9 cellular contexts compared by ENCODE assay signal in genomic region chr4:71026086-71026485, GRCh38. TPM values are rescaled to one million over a fixed set of nuclear protein-coding genes. Genes with fewer than 3 reads are reported as not detected.
DNase-seq lines count a peak whose midpoint lies in the region; ATAC-seq, FAIRE-seq and TF ChIP-seq lines count a peak whose summit lies in the region.
"Had no signal": no experiment of that assay in that cellular context is flagged by ENCODE, and none has a peak within 500 bp of the region (broad histone marks: within the 10 kb centered on the region; RNA-seq: fewer than 3 reads in every experiment).

No MANE protein-coding gene starts in this region.

- H3K9me3 Mint-ChIP-seq in activated CD4-positive, alpha-beta memory T cell treated with anti-CD3 and anti-CD28 coated beads, Interleukin-2, amount 10 ng/mL, durations not matched to agents 7 days and 5 days = no peaks in the 10 kb centered on the region

- FAIRE-seq in small intestine (lab: Jason Lieb, UNC) = peak; percentile 57

- H3K36me3 ChIP-seq in small intestine (ENCODE audit: control insufficient read depth in 2 of 2, insufficient read depth in 2 of 2, low read length in 2 of 2) = peaks cover 0 to 2% of the 10 kb centered on the region in 2 donors

- no peak overlapping the region for H3K27ac ChIP-seq in small intestine (ENCODE audit: low read depth in 1 of 2, low read length in 1 of 2)

- H3K4me3 ChIP-seq in fibroblast of villous mesenchyme (ENCODE audit: low read depth, low read length) = no peak overlapping the region
- no peak overlapping the region for H3K4me3 ChIP-seq in small intestine (ENCODE audit: low read depth in 1 of 2, low read length in 2 of 2)

- CTCF ChIA-PET in activated CD4-positive, alpha-beta memory T cell treated with anti-CD3 and anti-CD28 coated beads, Interleukin-2, amount 10 ng/mL, durations not matched to agents 7 days and 5 days (lab: Charles Lee) = no interaction called here

- TF ChIP-seq CTCF in fibroblast of villous mesenchyme (IDR thresholded peaks at IDR 0.05; ENCODE audit: insufficient read depth, low read depth, low read length) = no peak

- 37 to 59% (median 52%) methylated on average over 2 of the region's 2 CpGs for WGBS in small intestine, 3 donors

- POLR2A ChIA-PET in activated CD4-positive, alpha-beta memory T cell treated with anti-CD3 and anti-CD28 coated beads, Interleukin-2, amount 10 ng/mL, durations not matched to agents 7 days and 5 days (lab: Charles Lee) = no interaction called here

- peaks cover 69% of the 10 kb centered on the region for H3K36me3 Mint-ChIP-seq in activated CD4-positive, alpha-beta memory T cell treated with anti-CD3 and anti-CD28 coated beads, Interleukin-2, amount 10 ng/mL, durations not matched to agents 7 days and 5 days (ENCODE audit: low read depth)

- H3K9me3 ChIP-seq in small intestine (ENCODE audit: control insufficient read depth, low read depth) = no peaks in the 10 kb centered on the region

- no peak overlapping the region for H3K4me3 Mint-ChIP-seq in activated CD4-positive, alpha-beta memory T cell treated with anti-CD3 and anti-CD28 coated beads, Interleukin-2, amount 10 ng/mL, durations not matched to agents 7 days and 5 days

- DNase-seq in NCI-H510A (lab: John Stamatoyannopoulos, UW) (peak; percentile 2), NCI-H510A treated with DMSO at 0.1 percent for 48 hours (lab: John Stamatoyannopoulos, UW) (no peak), SHP77 treated with DMSO at 0.1 percent for 48 hours (lab: John Stamatoyannopoulos, UW) (peak; percentile 19), fibroblast of villous mesenchyme (ENCODE audit: low read depth) (peak; percentile 77), small intestine (peak; percentile 75)
- DNase-seq in activated CD4-positive, alpha-beta memory T cell treated with anti-CD3 and anti-CD28 coated beads, Interleukin-2, amount 10 ng/mL, durations not matched to agents 7 days and 5 days = no peak
- DNase-seq in stimulated activated naive CD4-positive, alpha-beta T cell treated with Interleukin-2 at 50 U/mL for 16 hours (lab: John Stamatoyannopoulos, UW) = no peak
- DNase-seq: NCI-H2227 treated with DMSO at 0.1 percent for 48 hours had no signal

- ATAC-seq in GM21515 (IDR thresholded peaks at IDR 0.05; ENCODE audit: unreplicated experiment) = no peak

- no peaks in the 10 kb centered on the region for H3K27me3 ChIP-seq in small intestine (ENCODE audit: control insufficient read depth in 2 of 2, insufficient read depth in 2 of 2, low read length in 2 of 2)

- H3K27ac Mint-ChIP-seq in activated CD4-positive, alpha-beta memory T cell treated with anti-CD3 and anti-CD28 coated beads, Interleukin-2, amount 10 ng/mL, durations not matched to agents 7 days and 5 days = no peak overlapping the region

- no peaks in the 10 kb centered on the region for H3K27me3 Mint-ChIP-seq in activated CD4-positive, alpha-beta memory T cell treated with anti-CD3 and anti-CD28 coated beads, Interleukin-2, amount 10 ng/mL, durations not matched to agents 7 days and 5 days

- no peaks in the 10 kb centered on the region for H3K4me1 Mint-ChIP-seq in activated CD4-positive, alpha-beta memory T cell treated with anti-CD3 and anti-CD28 coated beads, Interleukin-2, amount 10 ng/mL, durations not matched to agents 7 days and 5 days

- H3K4me1 ChIP-seq in small intestine (ENCODE audit: control insufficient read depth in 2 of 2, insufficient read depth in 1 of 2, low read depth in 1 of 2, low read length in 1 of 2) = no peaks in the 10 kb centered on the region

RNA-seq across cellular contexts. Expression of gene DCK, which starts 32.6 kb away (rescaled TPM):
- 18.4 and 23.7 TPM in 2 replicates for total RNA-seq in fibroblast of villous mesenchyme
- 10 to 100 TPM in 1 of 3 donors, 1 to 10 TPM in 2; 7.4 to 17.6 (median 9.2) TPM for polyA plus RNA-seq in small intestine
- total RNA-seq in activated CD4-positive, alpha-beta memory T cell treated with anti-CD3 and anti-CD28 coated beads, Interleukin-2, amount 10 ng/mL, durations not matched to agents 7 days and 5 days = 10 to 100 TPM; 79.0 to 85.1 TPM

Comparison
In these comparisons a context has a peak if more than half of its experiments do, and no peak if none do; other contexts are left out.
1. DNase-seq: peak in NCI-H510A (single experiment), SHP77 treated with DMSO at 0.1 percent for 48 hours (single experiment), fibroblast of villous mesenchyme (single experiment) and small intestine (single experiment); none in NCI-H510A treated with DMSO at 0.1 percent for 48 hours (single experiment), activated CD4-positive, alpha-beta memory T cell treated with anti-CD3 and anti-CD28 coated beads, Interleukin-2, amount 10 ng/mL, durations not matched to agents 7 days and 5 days (single experiment) and stimulated activated naive CD4-positive, alpha-beta T cell treated with Interleukin-2 at 50 U/mL for 16 hours (single experiment).